20 cellular contexts compared by ENCODE assay signal in the genomic region with DNA sequence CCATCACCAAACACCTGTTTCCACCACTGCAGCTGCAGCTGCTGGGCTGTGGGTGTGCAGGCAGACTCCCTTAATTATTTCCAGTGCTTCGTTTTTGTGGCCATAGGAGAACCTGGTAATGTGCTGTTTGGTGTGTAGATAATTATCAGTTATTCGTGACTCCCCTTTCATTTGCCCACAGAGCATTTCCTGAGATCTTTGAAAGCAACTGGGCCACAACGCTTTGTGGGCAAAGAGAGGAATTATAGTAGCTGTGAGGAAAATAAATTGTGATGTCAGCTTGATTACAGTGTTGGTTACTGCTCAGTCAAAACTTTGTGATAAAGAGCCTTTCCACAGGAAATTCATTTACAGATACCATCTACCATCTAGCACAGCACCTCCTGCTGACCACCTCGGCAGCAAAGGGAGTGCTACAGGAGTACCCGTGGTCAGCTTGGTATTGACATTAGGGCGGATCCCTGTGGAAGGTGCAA.
A peak's percentile ranks its signal among the peaks of the same experiment; 100 is the strongest.
DNase-seq lines count a peak whose midpoint lies in the region; ATAC-seq and TF ChIP-seq lines count a peak whose summit lies in the region.
"Had no signal": no experiment of that assay in that cellular context is flagged by ENCODE, and none has a peak within 500 bp of the region (broad histone marks: within the 10 kb centered on the region; RNA-seq: fewer than 3 reads in every experiment).

No MANE protein-coding gene starts in this region.

- no peak overlapping the region for H3K4me2 ChIP-seq in GM23338
- H3K4me2 ChIP-seq in GM23248 (ENCODE audit: unreplicated experiment): no peak overlapping the region

- H4K20me1 ChIP-seq in GM23338 (replicated peaks; ENCODE audit: insufficient read depth) (no peaks in the 10 kb centered on the region), GM23248 (ENCODE audit: insufficient read depth) (no peaks in the 10 kb centered on the region)

- H3K79me2 ChIP-seq in GM23338 (replicated peaks; ENCODE audit: insufficient read depth): no peaks in the 10 kb centered on the region
- no peaks in the 10 kb centered on the region for H3K79me2 ChIP-seq in GM23248 (ENCODE audit: insufficient read depth)

- H3K9me2 ChIP-seq in GM23338 (ENCODE audit: insufficient read depth): no peaks in the 10 kb centered on the region
- no peaks in the 10 kb centered on the region for H3K9me2 ChIP-seq in GM23248 (ENCODE audit: insufficient read depth)

- H3K4me1 Mint-ChIP-seq in GM23338: no peaks in the 10 kb centered on the region

- in situ Hi-C loops in SK-MEL-5 (cut with HindIII; ENCODE audit: low pct_unique_long_range_greater_than_20kb, low sequenced_read_pairs): no loop called here
- in situ Hi-C loops in GM23248 (cut with MboI): no loop called here

- H3K36me3 Mint-ChIP-seq in GM23338 (ENCODE audit: low read depth): no peaks in the 10 kb centered on the region
- H3K36me3 Mint-ChIP-seq: activated naive CD4-positive, alpha-beta T cell treated with anti-CD3 and anti-CD28 coated beads, Interleukin-2, amount 50 U/mL, for 24 hours had no signal

- 31 to 32% methylated on average over 6 of the region's 6 CpGs for WGBS in GM23248 (ENCODE audit: low coverage in 1 of 2, low lambda C conversion rate in 2 of 2, missing lambda C conversion rate in 2 of 2), 2 experiments

- no peaks in the 10 kb centered on the region for H3K27me3 ChIP-seq in GM23338 (ENCODE audit: insufficient read depth)
- no peaks in the 10 kb centered on the region for H3K27me3 ChIP-seq in GM23248 (replicated peaks; ENCODE audit: insufficient read depth)
- H3K27me3 ChIP-seq: body of pancreas, testis had no signal

- no peak overlapping the region for H3K9ac ChIP-seq in GM23248

- H3K4me3 ChIP-seq in GM23338: no peak overlapping the region
- no peak overlapping the region for H3K4me3 ChIP-seq in GM23248
- H3K4me3 ChIP-seq in foreskin fibroblast (ENCODE audit: low read depth in 1 of 2, low read length in 2 of 2): no peak overlapping the region
- H3K4me3 ChIP-seq: body of pancreas, coronary artery, testis had no signal

- no peak overlapping the region for H3K4me3 Mint-ChIP-seq in GM23338
- H3K4me3 Mint-ChIP-seq: activated naive CD4-positive, alpha-beta T cell treated with anti-CD3 and anti-CD28 coated beads, Interleukin-2, amount 50 U/mL, for 24 hours; activated T-cell treated with anti-CD3 and anti-CD28 coated beads, Interleukin-2, amount 50 U/mL, for 24 hours had no signal

- peak; percentile 40 to 67 for TF ChIP-seq CTCF in GM23338 (conservative IDR thresholded peaks at IDR 0.05; ENCODE audit: low read depth in 2 of 2)
- no peak for TF ChIP-seq CTCF in foreskin fibroblast (IDR thresholded peaks at IDR 0.05; ENCODE audit: low read depth, low read length)

- H3F3A ChIP-seq in GM23338 (replicated peaks; ENCODE audit: low read depth) (no peaks in the 10 kb centered on the region), GM23248 (ENCODE audit: insufficient read depth) (no peaks in the 10 kb centered on the region)

- 0 out of 3 replicates have a peak, but pooled peaks cover 6% of the 10 kb centered on the region for H3K9me3 Mint-ChIP-seq in GM23338
- H3K9me3 Mint-ChIP-seq: activated naive CD4-positive, alpha-beta T cell treated with anti-CD3 and anti-CD28 coated beads, Interleukin-2, amount 50 U/mL, for 24 hours; activated T-cell treated with anti-CD3 and anti-CD28 coated beads, Interleukin-2, amount 50 U/mL, for 24 hours had no signal

- no peak overlapping the region for H3K27ac Mint-ChIP-seq in GM23338
- H3K27ac Mint-ChIP-seq: activated naive CD4-positive, alpha-beta T cell treated with anti-CD3 and anti-CD28 coated beads, Interleukin-2, amount 50 U/mL, for 24 hours; activated T-cell treated with anti-CD3 and anti-CD28 coated beads, Interleukin-2, amount 50 U/mL, for 24 hours had no signal

- H3K4me1 ChIP-seq in GM23338 (ENCODE audit: insufficient read depth) (no peaks in the 10 kb centered on the region), GM23248 (ENCODE audit: insufficient read depth) (no peaks in the 10 kb centered on the region)
- H3K4me1 ChIP-seq: body of pancreas, testis had no signal

- no peaks in the 10 kb centered on the region for H3K36me3 ChIP-seq in GM23338 (ENCODE audit: insufficient read depth)
- no peaks in the 10 kb centered on the region for H3K36me3 ChIP-seq in GM23248 (ENCODE audit: low read depth)

- H3K9me3 ChIP-seq in GM23248 (ENCODE audit: low read depth): no peaks in the 10 kb centered on the region
- H3K9me3 ChIP-seq: body of pancreas, testis had no signal

- DNase-seq in GM23338 (ENCODE audit: low spot score): peak; percentile 44
- DNase-seq in NCI-H1417 (lab: John Stamatoyannopoulos, UW): peak in 2 of 3 experiments; percentile 77 to 96
- peak; percentile 35 for DNase-seq in SK-MEL-5 (ENCODE audit: low read depth, low spot score)
- DNase-seq in iPS-NIHi7 (ENCODE audit: extremely low spot score): peak; percentile 46
- DNase-seq in GM23248: no peak
- no peak for DNase-seq in foreskin fibroblast
- DNase-seq: activated CD4-positive, alpha-beta T cell treated with anti-CD3 and anti-CD28 coated beads, Interleukin-2, amount 50 U/mL, for 1 hour; activated T-cell treated with anti-CD3 and anti-CD28 coated beads, Interleukin-2, amount 50 U/mL, for 24 hours; body of pancreas; hippocampal formation; NCI-H187 treated with DMSO at 0.1 percent for 48 hours; NCI-H526; retina; stimulated activated CD4-positive, alpha-beta T cell treated with anti-CD3 and anti-CD28 coated beads, Interleukin-12 subunit alpha, Interleukin-12 subunit beta, amount 100 ng/mL, for 4 hours; testis had no signal

- H3K27ac ChIP-seq in GM23338 (ENCODE audit: low read depth) (no peak overlapping the region), GM23248 (no peak overlapping the region)
- H3K27ac ChIP-seq: body of pancreas, coronary artery, testis had no signal

- ATAC-seq in GM23338 (peak; percentile 76), GM18870 (IDR thresholded peaks at IDR 0.05; ENCODE audit: unreplicated experiment) (no peak)
- ATAC-seq: body of pancreas, left lobe of liver, Panc1 had no signal

- no peaks in the 10 kb centered on the region for H3K27me3 Mint-ChIP-seq in GM23338 (ENCODE audit: insufficient read depth, low read depth, poor library complexity)

- H2AFZ ChIP-seq in GM23338 (no peak overlapping the region), GM23248 (no peak overlapping the region)

TF ChIP-seq in GM23338, 12 proteins besides CTCF, POLR2A, EP300 and RAD21 (continues in another document):
- TF ChIP-seq JUNB (IDR thresholded peaks at IDR 0.05; ENCODE audit: unreplicated experiment) (no peak), CREB1 (CRISPR knock-in tag; IDR thresholded peaks at IDR 0.05; ENCODE audit: low read depth) (no peak), ZNF331 (CRISPR knock-in tag; IDR thresholded peaks at IDR 0.05; ENCODE audit: low read depth) (no peak)
- TF ChIP-seq, protein P1, sequence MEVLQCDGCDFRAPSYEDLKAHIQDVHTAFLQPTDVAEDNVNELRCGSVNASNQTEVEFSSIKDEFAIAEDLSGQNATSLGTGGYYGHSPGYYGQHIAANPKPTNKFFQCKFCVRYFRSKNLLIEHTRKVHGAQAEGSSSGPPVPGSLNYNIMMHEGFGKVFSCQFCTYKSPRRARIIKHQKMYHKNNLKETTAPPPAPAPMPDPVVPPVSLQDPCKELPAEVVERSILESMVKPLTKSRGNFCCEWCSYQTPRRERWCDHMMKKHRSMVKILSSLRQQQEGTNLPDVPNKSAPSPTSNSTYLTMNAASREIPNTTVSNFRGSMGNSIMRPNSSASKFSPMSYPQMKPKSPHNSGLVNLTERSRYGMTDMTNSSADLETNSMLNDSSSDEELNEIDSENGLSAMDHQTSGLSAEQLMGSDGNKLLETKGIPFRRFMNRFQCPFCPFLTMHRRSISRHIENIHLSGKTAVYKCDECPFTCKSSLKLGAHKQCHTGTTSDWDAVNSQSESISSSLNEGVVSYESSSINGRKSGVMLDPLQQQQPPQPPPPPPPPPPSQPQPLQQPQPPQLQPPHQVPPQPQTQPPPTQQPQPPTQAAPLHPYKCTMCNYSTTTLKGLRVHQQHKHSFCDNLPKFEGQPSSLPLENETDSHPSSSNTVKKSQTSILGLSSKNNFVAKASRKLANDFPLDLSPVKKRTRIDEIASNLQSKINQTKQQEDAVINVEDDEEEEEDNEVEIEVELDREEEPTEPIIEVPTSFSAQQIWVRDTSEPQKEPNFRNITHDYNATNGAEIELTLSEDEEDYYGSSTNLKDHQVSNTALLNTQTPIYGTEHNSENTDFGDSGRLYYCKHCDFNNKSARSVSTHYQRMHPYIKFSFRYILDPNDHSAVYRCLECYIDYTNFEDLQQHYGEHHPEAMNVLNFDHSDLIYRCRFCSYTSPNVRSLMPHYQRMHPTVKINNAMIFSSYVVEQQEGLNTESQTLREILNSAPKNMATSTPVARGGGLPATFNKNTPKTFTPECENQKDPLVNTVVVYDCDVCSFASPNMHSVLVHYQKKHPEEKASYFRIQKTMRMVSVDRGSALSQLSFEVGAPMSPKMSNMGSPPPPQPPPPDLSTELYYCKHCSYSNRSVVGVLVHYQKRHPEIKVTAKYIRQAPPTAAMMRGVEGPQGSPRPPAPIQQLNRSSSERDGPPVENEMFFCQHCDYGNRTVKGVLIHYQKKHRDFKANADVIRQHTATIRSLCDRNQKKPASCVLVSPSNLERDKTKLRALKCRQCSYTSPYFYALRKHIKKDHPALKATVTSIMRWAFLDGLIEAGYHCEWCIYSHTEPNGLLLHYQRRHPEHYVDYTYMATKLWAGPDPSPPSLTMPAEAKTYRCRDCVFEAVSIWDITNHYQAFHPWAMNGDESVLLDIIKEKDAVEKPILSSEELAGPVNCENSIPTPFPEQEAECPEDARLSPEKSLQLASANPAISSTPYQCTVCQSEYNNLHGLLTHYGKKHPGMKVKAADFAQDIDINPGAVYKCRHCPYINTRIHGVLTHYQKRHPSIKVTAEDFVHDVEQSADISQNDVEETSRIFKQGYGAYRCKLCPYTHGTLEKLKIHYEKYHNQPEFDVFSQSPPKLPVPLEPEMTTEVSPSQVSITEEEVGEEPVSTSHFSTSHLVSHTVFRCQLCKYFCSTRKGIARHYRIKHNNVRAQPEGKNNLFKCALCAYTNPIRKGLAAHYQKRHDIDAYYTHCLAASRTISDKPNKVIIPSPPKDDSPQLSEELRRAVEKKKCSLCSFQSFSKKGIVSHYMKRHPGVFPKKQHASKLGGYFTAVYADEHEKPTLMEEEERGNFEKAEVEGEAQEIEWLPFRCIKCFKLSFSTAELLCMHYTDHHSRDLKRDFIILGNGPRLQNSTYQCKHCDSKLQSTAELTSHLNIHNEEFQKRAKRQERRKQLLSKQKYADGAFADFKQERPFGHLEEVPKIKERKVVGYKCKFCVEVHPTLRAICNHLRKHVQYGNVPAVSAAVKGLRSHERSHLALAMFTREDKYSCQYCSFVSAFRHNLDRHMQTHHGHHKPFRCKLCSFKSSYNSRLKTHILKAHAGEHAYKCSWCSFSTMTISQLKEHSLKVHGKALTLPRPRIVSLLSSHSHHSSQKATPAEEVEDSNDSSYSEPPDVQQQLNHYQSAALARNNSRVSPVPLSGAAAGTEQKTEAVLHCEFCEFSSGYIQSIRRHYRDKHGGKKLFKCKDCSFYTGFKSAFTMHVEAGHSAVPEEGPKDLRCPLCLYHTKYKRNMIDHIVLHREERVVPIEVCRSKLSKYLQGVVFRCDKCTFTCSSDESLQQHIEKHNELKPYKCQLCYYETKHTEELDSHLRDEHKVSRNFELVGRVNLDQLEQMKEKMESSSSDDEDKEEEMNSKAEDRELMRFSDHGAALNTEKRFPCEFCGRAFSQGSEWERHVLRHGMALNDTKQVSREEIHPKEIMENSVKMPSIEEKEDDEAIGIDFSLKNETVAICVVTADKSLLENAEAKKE (CRISPR knock-in tag; IDR thresholded peaks at IDR 0.05): no peak

Comparison
In these comparisons a context has a peak if more than half of its experiments do, and no peak if none do; other contexts are left out.
1. DNase-seq: peak in GM23338 (single experiment), NCI-H1417 (2 of 3), SK-MEL-5 (single experiment) and iPS-NIHi7 (single experiment); none in GM23248 (single experiment) and foreskin fibroblast (0 of 2).